ENCODE assay signal across 34 cellular contexts in the genomic region with DNA sequence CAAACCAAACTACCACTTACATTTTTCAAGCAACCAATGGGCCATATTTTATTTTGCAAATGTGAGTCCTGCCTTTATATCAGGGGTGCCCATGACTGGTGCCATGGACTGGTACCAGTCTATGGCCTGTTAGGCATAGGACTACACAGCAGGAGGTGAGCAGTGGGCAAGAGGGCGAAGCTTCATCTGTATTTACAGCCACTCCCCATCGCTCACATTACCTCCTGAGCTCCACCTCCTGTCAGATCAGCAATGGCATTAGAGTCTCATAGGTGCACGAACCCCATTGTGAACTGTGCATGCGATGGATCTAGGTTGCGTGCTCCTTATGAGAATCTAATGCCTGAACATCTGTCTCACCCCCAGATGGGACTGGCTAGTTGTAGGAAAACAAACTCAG.
"Had no signal": no experiment of that assay in that cellular context is flagged by ENCODE, and none has a peak within 500 bp of the region (broad histone marks: within the 10 kb centered on the region; RNA-seq: fewer than 3 reads in every experiment).

No MANE protein-coding gene starts in this region.

- H3K4me3 ChIP-seq: MG63 had no signal

- H3K27me3 ChIP-seq: MG63 had no signal

- H3K36me3 ChIP-seq: MG63 had no signal

- DNase-seq: Karpas-422, Kasumi-1, MG63, MM.1S, MV-4-11, NCI-H1048, NCI-H1092, NCI-H1092 treated with DMSO at 0.1 percent for 48 hours, NCI-H1105, NCI-H1105 treated with DMSO at 0.1 percent for 48 hours, NCI-H1417, NCI-H1417 treated with DMSO at 0.1 percent for 48 hours, NCI-H1436, NCI-H1436 treated with DMSO at 0.1 percent for 48 hours, NCI-H146, NCI-H1694, NCI-H1694 treated with DMSO at 0.1 percent for 48 hours, NCI-H187, NCI-H187 treated with DMSO at 0.1 percent for 48 hours, NCI-H1930, NCI-H2029, NCI-H2029 treated with DMSO at 0.1 percent for 48 hours, NCI-H2081, NCI-H2081 treated with DMSO at 0.1 percent for 48 hours, NCI-H2107, NCI-H2171, NCI-H2171 treated with DMSO at 0.1 percent for 48 hours, NCI-H2227 treated with DMSO at 0.1 percent for 48 hours, NCI-H226, NCI-H345, NCI-H446, NCI-H446 treated with DMSO at 0.1 percent for 48 hours, NCI-H510A, NCI-H510A treated with DMSO at 0.1 percent for 48 hours had no signal

- H3K9me3 ChIP-seq: MG63 had no signal
